In genomic region chr6:25250878-25251277, GRCh38 we compare ENCODE assay signal across 10 cellular contexts. TPM values are rescaled to one million over a fixed set of nuclear protein-coding genes. Genes with fewer than 3 reads are reported as not detected.
DNase-seq lines count a peak whose midpoint lies in the region; ATAC-seq and TF ChIP-seq lines count a peak whose summit lies in the region.
"Had no signal": no experiment of that assay in that cellular context is flagged by ENCODE, and none has a peak within 500 bp of the region (broad histone marks: within the 10 kb centered on the region; RNA-seq: fewer than 3 reads in every experiment).

No MANE protein-coding gene starts in this region.

- H3K27me3 ChIP-seq in DOHH2 (ENCODE audit: control insufficient read depth, low read length) (no peaks in the 10 kb centered on the region), HAP-1 (ENCODE audit: low read depth) (peaks cover 4% of the 10 kb centered on the region; the same call in 1 of the 2 replicates)

- no peaks in the 10 kb centered on the region for H3K9me2 ChIP-seq in DOHH2 (replicated peaks; ENCODE audit: control insufficient read depth, low read length)

- H3K9me3 ChIP-seq in DOHH2 (ENCODE audit: control insufficient read depth, insufficient read depth, low read length) = no peaks in the 10 kb centered on the region
- no peaks in the 10 kb centered on the region for H3K9me3 ChIP-seq in HAP-1

- no peaks in the 10 kb centered on the region for H4K20me1 ChIP-seq in DOHH2 (ENCODE audit: control insufficient read depth, insufficient read depth, low read depth, low read length)

- peak; percentile 88 for DNase-seq in epithelial cell of prostate (ENCODE audit: low read depth, low spot score)
- DNase-seq in superior temporal gyrus (ENCODE audit: extremely low spot score) = no peak
- DNase-seq in HAP-1 (ENCODE audit: low spot score in 2 of 2) = no peak
- no peak for DNase-seq in inferior parietal cortex (ENCODE audit: extremely low spot score)
- DNase-seq in G401 (ENCODE audit: low spot score) = no peak

- H3K4me3 ChIP-seq in DOHH2 (ENCODE audit: low read length) (peak overlapping the region; percentile 33), HAP-1 (no peak overlapping the region)
- H3K4me3 ChIP-seq: cardiac muscle cell, skin epidermis had no signal

- peaks cover 16% of the 10 kb centered on the region for H3K4me1 ChIP-seq in DOHH2 (ENCODE audit: control insufficient read depth, low read length)
- H3K4me1 ChIP-seq in HAP-1 = no peaks in the 10 kb centered on the region

- in situ Hi-C loops in HAP-1 (cut with MboI; ENCODE audit: low sequenced_read_pairs) = no loop called here
- in situ Hi-C loops in G401 (cut with HindIII; ENCODE audit: low sequenced_read_pairs) = no loop called here

- no peak for TF ChIP-seq CTCF in DOHH2 (IDR thresholded peaks at IDR 0.05; ENCODE audit: low read depth, low read length, poor library complexity, severe bottlenecking)

- H3K36me3 ChIP-seq in DOHH2 (ENCODE audit: control insufficient read depth, low read length) (no peaks in the 10 kb centered on the region), HAP-1 (replicated peaks) (no peaks in the 10 kb centered on the region)
- H3K36me3 ChIP-seq: cardiac muscle cell had no signal

- H3K27ac ChIP-seq in DOHH2 (ENCODE audit: low read depth, low read length) (peak overlapping the region; percentile 31), epithelial cell of prostate (peak overlapping the region; percentile 36)
- H3K27ac ChIP-seq: cardiac muscle cell, skin epidermis had no signal

- peak overlapping the region; percentile 63 for H3K4me2 ChIP-seq in DOHH2 (ENCODE audit: low read length)

- H3F3A ChIP-seq in DOHH2 (ENCODE audit: control insufficient read depth, insufficient read depth) = no peaks in the 10 kb centered on the region

- ATAC-seq in GM19351 (IDR thresholded peaks at IDR 0.05; ENCODE audit: unreplicated experiment) (peak; percentile 71), HG03442 (IDR thresholded peaks at IDR 0.05; ENCODE audit: unreplicated experiment) (peak; percentile 63)

- no peaks in the 10 kb centered on the region for H3K79me2 ChIP-seq in DOHH2 (ENCODE audit: control insufficient read depth, low read length)

RNA-seq across cellular contexts. Expression of gene CARMIL1, which starts 28.3 kb away (rescaled TPM):
- total RNA-seq in G401 (2014; rRNA removed; shearing (Covaris generic)) = 0.20 and 0.37 TPM in 2 replicates
